Comparison of ENCODE assay signal across 13 cellular contexts in the genomic region with DNA sequence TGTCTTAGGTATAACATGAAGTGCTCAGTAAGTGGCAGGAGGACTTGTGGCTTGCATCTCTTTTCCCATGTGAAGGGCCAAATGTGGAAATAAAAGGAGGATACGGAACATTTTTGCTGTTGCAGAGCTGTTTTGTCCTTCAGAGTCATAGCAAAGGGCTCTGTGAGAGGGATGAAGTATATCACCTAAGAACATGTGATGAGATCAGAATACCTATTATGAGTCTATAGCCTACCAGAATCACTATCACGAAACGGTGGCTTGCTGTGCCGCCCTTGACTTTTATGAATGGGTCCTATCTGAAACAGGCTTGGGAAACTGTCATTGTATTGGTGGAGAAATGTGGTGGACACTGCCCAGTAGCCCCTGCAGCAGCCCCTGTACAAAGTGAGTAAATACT.
"Had no signal": no experiment of that assay in that cellular context is flagged by ENCODE, and none has a peak within 500 bp of the region (broad histone marks: within the 10 kb centered on the region; RNA-seq: fewer than 3 reads in every experiment).

No MANE protein-coding gene starts in this region.

- H3K9me3 Mint-ChIP-seq: activated naive CD4-positive, alpha-beta T cell treated with anti-CD3 and anti-CD28 coated beads, Interleukin-2, amount 10 ng/mL, durations not matched to agents 7 days and 5 days; neural crest cell had no signal

- H3K27me3 ChIP-seq: dorsolateral prefrontal cortex, stomach, upper lobe of right lung had no signal

- H3K36me3 ChIP-seq: upper lobe of right lung had no signal

- H3K27ac ChIP-seq: dorsolateral prefrontal cortex, epithelial cell of prostate, stomach, upper lobe of right lung had no signal

- H3K4me3 Mint-ChIP-seq: activated naive CD4-positive, alpha-beta T cell treated with anti-CD3 and anti-CD28 coated beads, Interleukin-2, amount 10 ng/mL, durations not matched to agents 7 days and 5 days had no signal

- DNase-seq: activated CD8-positive, alpha-beta memory T cell treated with anti-CD3 and anti-CD28 coated beads for 24 hours; activated CD8-positive, alpha-beta memory T cell treated with anti-CD3 and anti-CD28 coated beads, Interleukin-2, amount 50 U/mL, for 48 hours; activated naive CD4-positive, alpha-beta T cell treated with anti-CD3 and anti-CD28 coated beads, Interleukin-2, amount 10 ng/mL, durations not matched to agents 7 days and 5 days; dorsolateral prefrontal cortex; foreskin fibroblast; left ventricle myocardium superior; SIG-M5; stomach; T1000; upper lobe of right lung had no signal

- ATAC-seq: left ventricle myocardium superior, upper lobe of right lung had no signal

- H3K27ac Mint-ChIP-seq: activated naive CD4-positive, alpha-beta T cell treated with anti-CD3 and anti-CD28 coated beads, Interleukin-2, amount 10 ng/mL, durations not matched to agents 7 days and 5 days; progenitor cell of endocrine pancreas had no signal

- H3K4me3 ChIP-seq: dorsolateral prefrontal cortex, stomach, upper lobe of right lung had no signal
